In the genomic region with DNA sequence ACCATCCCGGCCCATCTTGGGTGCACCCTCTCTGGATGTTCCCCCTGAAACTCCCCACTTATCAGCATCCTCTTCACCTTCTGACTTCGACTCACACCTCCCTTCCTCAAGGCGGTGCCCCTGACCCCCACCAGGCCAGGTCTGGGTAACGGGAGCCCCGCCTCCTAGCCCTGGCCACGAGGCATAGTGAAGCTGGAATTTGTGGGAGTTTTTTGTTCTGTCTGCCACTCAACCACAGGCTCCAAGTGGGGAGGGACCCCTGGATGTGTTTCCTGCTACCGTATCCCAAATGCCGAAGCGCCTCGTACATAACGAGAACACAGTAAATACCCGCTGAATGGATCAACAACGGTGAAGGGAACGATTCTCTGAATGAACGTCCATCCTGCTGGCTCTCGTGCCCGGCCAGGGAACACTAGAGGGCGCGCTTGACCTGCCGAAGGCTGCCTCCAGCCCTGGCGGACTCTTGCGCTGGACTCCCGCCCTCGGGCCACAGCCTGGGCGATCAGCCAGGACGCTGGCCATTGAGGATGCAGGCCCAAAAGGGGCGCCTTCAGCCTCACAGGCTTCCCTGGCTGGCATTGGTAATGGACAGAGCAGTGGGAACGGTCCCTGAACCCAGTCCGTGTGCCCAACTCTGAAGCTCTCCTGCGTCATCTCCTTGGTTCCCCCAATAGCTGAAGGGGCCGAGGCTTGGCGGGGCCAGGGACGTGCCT, we compare ENCODE assay signal across 8 cellular contexts. TPM values are rescaled to one million over a fixed set of nuclear protein-coding genes. Genes with fewer than 3 reads are reported as not detected.
A peak's percentile ranks its signal among the peaks of the same experiment; 100 is the strongest.
DNase-seq lines count a peak whose midpoint lies in the region; ATAC-seq and TF ChIP-seq lines count a peak whose summit lies in the region.

No MANE protein-coding gene starts in this region.

- WGBS in sigmoid colon, 2 donors: 18 to 22% methylated on average over 33 of the region's 33 CpGs

- peaks cover 0 to 27% (median 0%) of the 10 kb centered on the region in 3 donors for H3K27me3 ChIP-seq in sigmoid colon

- in situ Hi-C loops in astrocyte of the cerebellum (cut with HindIII; ENCODE audit: low sequenced_read_pairs): loop anchor here (25.0 kb wide), 1 partner anchor 307 kb away; a partner anchor contains a TSS

- peaks cover 0 to 9% (median 7%) of the 10 kb centered on the region in 4 donors for H3K4me1 ChIP-seq in sigmoid colon

- no peak for TF ChIP-seq POLR2A in sigmoid colon (IDR thresholded peaks at IDR 0.05)

- intact Hi-C loops in sigmoid colon (cut with DNase I): loop anchor here (1.0 to 10.0 kb wide), 3 partner anchors 175 to 310 kb away; a partner anchor contains a TSS

- no peak for TF ChIP-seq EP300 in sigmoid colon (IDR thresholded peaks at IDR 0.05)

- ATAC-seq in GM21737 (IDR thresholded peaks at IDR 0.05; ENCODE audit: unreplicated experiment): no peak

- H3K27ac ChIP-seq in sigmoid colon: no peak overlapping the region

- TF ChIP-seq CTCF in LNCaP clone FGC (IDR thresholded peaks at IDR 0.05; ENCODE audit: control insufficient read depth, extremely low read depth, insufficient read depth): peak; percentile 98
- TF ChIP-seq CTCF in astrocyte of the cerebellum (IDR thresholded peaks at IDR 0.05; ENCODE audit: low read depth, low read length, missing control alignments): peak; percentile 85
- peak; percentile 70 to 87 (median 84) for TF ChIP-seq CTCF in sigmoid colon (IDR thresholded peaks at IDR 0.05)

- DNase-seq in activated gamma-delta T cell treated with Interleukin-2 at 50 U/mL for 16 hours: peak; percentile 56
- no peak for DNase-seq in activated gamma-delta T cell (lab: John Stamatoyannopoulos, UW)
- DNase-seq in LNCaP clone FGC (ENCODE audit: low read depth): peak; percentile 33
- peak in 3 of 5 experiments; percentile 21 to 32 (median 25) for DNase-seq in T-helper 2 cell
- DNase-seq in astrocyte of the cerebellum (ENCODE audit: low read depth): peak; percentile 40
- DNase-seq in hypothalamus (lab: John Stamatoyannopoulos, UW): peak; percentile 21 to 97 (median 84)
- DNase-seq in sigmoid colon: peak; percentile 91

- no peak overlapping the region for H3K4me3 ChIP-seq in LNCaP clone FGC (ENCODE audit: low read depth, low read length)
- no peak overlapping the region for H3K4me3 ChIP-seq in astrocyte of the cerebellum (ENCODE audit: low read depth, low read length)
- no peak overlapping the region for H3K4me3 ChIP-seq in sigmoid colon

- H3K36me3 ChIP-seq in sigmoid colon: no peaks in the 10 kb centered on the region

- H3K9me3 ChIP-seq in sigmoid colon: peaks cover 0 to 7% (median 2%) of the 10 kb centered on the region in 4 donors

RNA-seq across cellular contexts. Expression of a gene that starts 47.3 kb away (rescaled TPM):
- total RNA-seq in sigmoid colon: 10 to 100 TPM; 26.0 to 66.5 (median 41.6) TPM
- polyA plus RNA-seq in sigmoid colon: 100 to 1,000 TPM in 1 of 3 donors, 10 to 100 TPM in 2; 46.2 to 121 (median 47.6) TPM
